Comparison of ENCODE assay signal across 8 cellular contexts in genomic region chrX:40734956-40735317, GRCh38. TPM values are rescaled to one million over a fixed set of nuclear protein-coding genes. Genes with fewer than 3 reads are reported as not detected.
A peak's percentile ranks its signal among the peaks of the same experiment; 100 is the strongest.
DNase-seq lines count a peak whose midpoint lies in the region; ATAC-seq and TF ChIP-seq lines count a peak whose summit lies in the region.

No MANE protein-coding gene starts in this region.

- H3K4me3 ChIP-seq in OCI-LY1 (ENCODE audit: low read depth, low read length, poor library complexity, severe bottlenecking) (peak overlapping the region; percentile 91), body of pancreas (peak overlapping the region; percentile 54 to 58)

- WGBS in body of pancreas, 2 donors = 0 to 1% methylated on average over 2 to 12 of the region's 20 CpGs

- intact Hi-C loops in body of pancreas (cut with DNase I) (no loop called here), left colon (cut with DNase I, micrococcal nuclease) (no loop called here)

- H3K9me3 ChIP-seq in OCI-LY1 (ENCODE audit: low read length) (no peaks in the 10 kb centered on the region), body of pancreas (no peaks in the 10 kb centered on the region)

- no peaks in the 10 kb centered on the region for H3F3A ChIP-seq in OCI-LY1 (ENCODE audit: insufficient read depth, low read length)

- no peak overlapping the region for H2AFZ ChIP-seq in OCI-LY1 (ENCODE audit: low read length)

- no peak for TF ChIP-seq POLR2A in body of pancreas (IDR thresholded peaks at IDR 0.05)

- H3K36me3 ChIP-seq in OCI-LY1 (ENCODE audit: insufficient read depth, low read length) = no peaks in the 10 kb centered on the region
- H3K36me3 ChIP-seq in body of pancreas (replicated peaks in 1 of 2; ENCODE audit: insufficient read depth in 1 of 2, low read depth in 2 of 2) = no peaks in the 10 kb centered on the region

- H4K20me1 ChIP-seq in OCI-LY1 (ENCODE audit: insufficient read depth, low read length) = no peaks in the 10 kb centered on the region

- TF ChIP-seq CTCF in OCI-LY1 (IDR thresholded peaks at IDR 0.05; ENCODE audit: low read length) (no peak), body of pancreas (IDR thresholded peaks at IDR 0.05) (no peak)

- H3K4me2 ChIP-seq in OCI-LY1 (ENCODE audit: low read length) = peak overlapping the region; percentile 88

- H3K27ac ChIP-seq in OCI-LY1 (ENCODE audit: low read depth, low read length, poor library complexity, severe bottlenecking) = peak overlapping the region; percentile 89
- peak overlapping the region; percentile 79 to 93 (median 86) for H3K27ac ChIP-seq in body of pancreas

- no peaks in the 10 kb centered on the region for H3K9me2 ChIP-seq in OCI-LY1 (ENCODE audit: low read depth, low read length)

- peak overlapping the region; percentile 91 for H3K9ac ChIP-seq in OCI-LY1 (ENCODE audit: low read length)

- H3K4me1 ChIP-seq in OCI-LY1 (ENCODE audit: insufficient read depth, low read length, severe bottlenecking) = peaks cover 48% of the 10 kb centered on the region
- peaks cover 24% of the 10 kb centered on the region for H3K4me1 ChIP-seq in body of pancreas

- peak; percentile 2 for DNase-seq in activated CD4-positive, CD25-positive, alpha-beta regulatory T cell treated with anti-CD3 and anti-CD28 coated beads, Interleukin-2, amount 50 U/mL, for 16 hours (ENCODE audit: low read depth, low spot score)
- no peak for DNase-seq in activated CD4-positive, CD25-positive, alpha-beta regulatory T cell treated with anti-CD3 and anti-CD28 coated beads, Interleukin-2, amount 50 U/mL, for 72 hours
- DNase-seq in body of pancreas (peak; percentile 9 to 32 (median 22)), left colon (peak in 1 of 2 donors; percentile 33), OCI-M2 (lab: John Stamatoyannopoulos, UW; ENCODE audit: unreplicated experiment) (no peak)
- peak; percentile 3 to 8 (median 3) for DNase-seq in stimulated activated CD4-positive, alpha-beta T cell treated with anti-CD3 and anti-CD28 coated beads, TNF-alpha, amount 100 ng/mL, for 4 hours (ENCODE audit: low read depth in 3 of 3)

- H3K79me2 ChIP-seq in OCI-LY1 (ENCODE audit: insufficient read depth, low read length) = peaks cover 41% of the 10 kb centered on the region

- H3K27me3 ChIP-seq in OCI-LY1 (ENCODE audit: insufficient read depth, low read length) = no peaks in the 10 kb centered on the region
- no peaks in the 10 kb centered on the region for H3K27me3 ChIP-seq in body of pancreas

- peak; percentile 23 for ATAC-seq in body of pancreas
- ATAC-seq in left colon = peak; percentile 9
- ATAC-seq in HG02759 (IDR thresholded peaks at IDR 0.05; ENCODE audit: unreplicated experiment) = no peak

RNA-seq across cellular contexts. Expression of gene MED14, which starts 0.4 kb away (rescaled TPM):
- 10 to 100 TPM; 21.4 to 27.0 TPM for total RNA-seq in body of pancreas
- 10 to 100 TPM; 60.1 to 60.6 TPM for total RNA-seq in left colon

Comparison
In these comparisons a context has a peak if more than half of its experiments do, and no peak if none do; other contexts are left out.
1. DNase-seq: peak in activated CD4-positive, CD25-positive, alpha-beta regulatory T cell treated with anti-CD3 and anti-CD28 coated beads, Interleukin-2, amount 50 U/mL, for 16 hours (single experiment), body of pancreas (4 of 4) and stimulated activated CD4-positive, alpha-beta T cell treated with anti-CD3 and anti-CD28 coated beads, TNF-alpha, amount 100 ng/mL, for 4 hours (3 of 3); none in activated CD4-positive, CD25-positive, alpha-beta regulatory T cell treated with anti-CD3 and anti-CD28 coated beads, Interleukin-2, amount 50 U/mL, for 72 hours (single experiment) and OCI-M2 (single experiment).